In genomic region chr3:197888511-197888910, GRCh38 we compare ENCODE assay signal across 20 cellular contexts.
DNase-seq lines count a peak whose midpoint lies in the region; ATAC-seq and TF ChIP-seq lines count a peak whose summit lies in the region.
"Had no signal": no experiment of that assay in that cellular context is flagged by ENCODE, and none has a peak within 500 bp of the region (broad histone marks: within the 10 kb centered on the region; RNA-seq: fewer than 3 reads in every experiment).

No MANE protein-coding gene starts in this region.

- H3K27me3 Mint-ChIP-seq in MCF 10A (ENCODE audit: insufficient read depth, unreplicated experiment), result no peaks in the 10 kb centered on the region
- no peaks in the 10 kb centered on the region for H3K27me3 Mint-ChIP-seq in natural killer cell treated with Interleukin-12 subunit alpha and Interleukin-12 subunit beta and Interleukin-15 and Interleukin-18, amount 100 ng/mL, for 72 hours
- H3K27me3 Mint-ChIP-seq: CD8-positive, alpha-beta memory T cell had no signal

- TF ChIP-seq CTCF in breast epithelium (IDR thresholded peaks at IDR 0.05) (no peak), MCF 10A (IDR thresholded peaks at IDR 0.05; ENCODE audit: unreplicated experiment) (no peak), mammary epithelial cell (conservative IDR thresholded peaks at IDR 0.05 in 1 of 2, IDR thresholded peaks at IDR 0.05 in 1 of 2; ENCODE audit: extremely low read depth in 1 of 2, insufficient read depth in 1 of 2, low read depth in 1 of 2, low read length in 2 of 2) (no peak), hepatocyte (IDR thresholded peaks at IDR 0.05; ENCODE audit: poor library complexity) (no peak)

- no peak for TF ChIP-seq POLR2A in breast epithelium (IDR thresholded peaks at IDR 0.05)

- 94% methylated on average over 1 of the region's 1 CpG for WGBS in mammary epithelial cell (ENCODE audit: low coverage, missing lambda C conversion rate)
- WGBS in hepatocyte (ENCODE audit: low lambda C conversion rate, missing lambda C conversion rate), result 97% methylated on average over 1 of the region's 1 CpG

- POLR2A ChIA-PET in MCF 10A (lab: Yijun Ruan, JAX), result interaction anchor here (0.7 to 1.1 kb wide), 2 partner anchors 34 to 174 kb away, joined by 3 read pairs; no protein-coding TSS in a partner anchor

- no peak for DNase-seq in breast epithelium (ENCODE audit: low spot score in 2 of 2)
- DNase-seq in MCF 10A (ENCODE audit: unreplicated experiment), result no peak
- peak; percentile 43 for DNase-seq in mammary epithelial cell
- no peak for DNase-seq in hepatocyte (ENCODE audit: low spot score)
- no peak for DNase-seq in activated CD4-positive, alpha-beta T cell treated with anti-CD3 and anti-CD28 coated beads for 1 hour
- DNase-seq in natural killer cell treated with Interleukin-12 subunit alpha and Interleukin-12 subunit beta and Interleukin-15 and Interleukin-18, amount 100 ng/mL, for 72 hours (ENCODE audit: low spot score), result no peak
- DNase-seq in cardiac septum (ENCODE audit: low spot score), result no peak
- DNase-seq: AML-193; C1 segment of cervical spinal cord; CD8-positive, alpha-beta memory T cell; GF-D8; HCEC 1CT; Karpas-422; NCI-H187; NCI-H446; NCI-H526 had no signal

- no peaks in the 10 kb centered on the region for H3K27me3 ChIP-seq in breast epithelium
- H3K27me3 ChIP-seq in mammary epithelial cell (ENCODE audit: insufficient read depth, low read length), result no peaks in the 10 kb centered on the region
- H3K27me3 ChIP-seq in hepatocyte, result no peaks in the 10 kb centered on the region
- H3K27me3 ChIP-seq: SJSA1 had no signal

- in situ Hi-C loops in mammary epithelial cell (cut with MboI; ENCODE audit: low sequenced_read_pairs in 2 of 2), result no loop called here

- no peaks in the 10 kb centered on the region for H3K36me3 ChIP-seq in breast epithelium
- H3K36me3 ChIP-seq in mammary epithelial cell (ENCODE audit: insufficient read depth, low read length), result peaks cover 2% of the 10 kb centered on the region
- no peaks in the 10 kb centered on the region for H3K36me3 ChIP-seq in hepatocyte (replicated peaks; ENCODE audit: insufficient read depth, low read depth)

- BruUV-seq in MCF 10A (replicated peaks; lab: Mats Ljungman, UMichigan), result no TSS peak
- BruUV-seq in mammary epithelial cell (replicated peaks; lab: Mats Ljungman, UMichigan), result no TSS peak

- H3K36me3 Mint-ChIP-seq in MCF 10A (ENCODE audit: insufficient read depth, unreplicated experiment), result peaks cover 14% of the 10 kb centered on the region
- no peaks in the 10 kb centered on the region for H3K36me3 Mint-ChIP-seq in natural killer cell treated with Interleukin-12 subunit alpha and Interleukin-12 subunit beta and Interleukin-15 and Interleukin-18, amount 100 ng/mL, for 72 hours

- H3K4me3 Mint-ChIP-seq in MCF 10A (ENCODE audit: unreplicated experiment), result no peak overlapping the region
- H3K4me3 Mint-ChIP-seq in natural killer cell treated with Interleukin-12 subunit alpha and Interleukin-12 subunit beta and Interleukin-15 and Interleukin-18, amount 100 ng/mL, for 72 hours, result no peak overlapping the region
- H3K4me3 Mint-ChIP-seq: CD8-positive, alpha-beta memory T cell; GM23338 had no signal

- peak overlapping the region; percentile 68 to 83 for H3K27ac ChIP-seq in breast epithelium
- peak overlapping the region; percentile 66 for H3K27ac ChIP-seq in mammary epithelial cell (ENCODE audit: insufficient read depth, low read depth, low read length)
- H3K27ac ChIP-seq in hepatocyte, result peak overlapping the region; percentile 61
- H3K27ac ChIP-seq: SJSA1 had no signal

- H4K20me1 ChIP-seq in mammary epithelial cell (ENCODE audit: insufficient read depth, low read length), result no peaks in the 10 kb centered on the region
- no peaks in the 10 kb centered on the region for H4K20me1 ChIP-seq in hepatocyte (ENCODE audit: insufficient read depth, poor library complexity, severe bottlenecking)

- ATAC-seq in natural killer cell treated with Interleukin-12 subunit alpha and Interleukin-12 subunit beta and Interleukin-15 and Interleukin-18, amount 100 ng/mL, for 72 hours, result no peak
- no peak for ATAC-seq in HG03354 (IDR thresholded peaks at IDR 0.05; ENCODE audit: poor library complexity, severe bottlenecking, unreplicated experiment)
- ATAC-seq: Right ventricle myocardium inferior had no signal

- H3K9ac ChIP-seq in mammary epithelial cell (ENCODE audit: insufficient read depth, low read length), result peak overlapping the region; percentile 55

- no peaks in the 10 kb centered on the region for H3K9me3 Mint-ChIP-seq in MCF 10A (ENCODE audit: unreplicated experiment)
- no peaks in the 10 kb centered on the region for H3K9me3 Mint-ChIP-seq in natural killer cell treated with Interleukin-12 subunit alpha and Interleukin-12 subunit beta and Interleukin-15 and Interleukin-18, amount 100 ng/mL, for 72 hours
- H3K9me3 Mint-ChIP-seq: CD8-positive, alpha-beta memory T cell; GM23338 had no signal

- no peak overlapping the region for H2AFZ ChIP-seq in mammary epithelial cell (ENCODE audit: low read depth, low read length)
- H2AFZ ChIP-seq in hepatocyte, result no peak overlapping the region
- H2AFZ ChIP-seq: GM23338 had no signal

- H3K4me3 ChIP-seq in breast epithelium, result no peak overlapping the region
- no peak overlapping the region for H3K4me3 ChIP-seq in mammary epithelial cell (replicated peaks in 1 of 3; ENCODE audit: insufficient read depth in 1 of 3, low read depth in 2 of 3, low read length in 3 of 3)
- no peak overlapping the region for H3K4me3 ChIP-seq in hepatocyte
- H3K4me3 ChIP-seq: GM23338, SJSA1 had no signal

- dilution Hi-C loops in mammary epithelial cell (cut with HindIII; ENCODE audit: low sequenced_read_pairs), result no loop called here

- peaks cover 8% of the 10 kb centered on the region for H3K4me1 Mint-ChIP-seq in MCF 10A (ENCODE audit: insufficient read depth, unreplicated experiment)
- peaks cover 2 to 15% of the 10 kb centered on the region in 2 donors for H3K4me1 Mint-ChIP-seq in natural killer cell treated with Interleukin-12 subunit alpha and Interleukin-12 subunit beta and Interleukin-15 and Interleukin-18, amount 100 ng/mL, for 72 hours (ENCODE audit: low read depth in 2 of 2)
- H3K4me1 Mint-ChIP-seq: CD8-positive, alpha-beta memory T cell had no signal

- no peaks in the 10 kb centered on the region for H3K9me3 ChIP-seq in breast epithelium
- H3K9me3 ChIP-seq in mammary epithelial cell (replicated peaks; ENCODE audit: insufficient read depth, low read length), result no peaks in the 10 kb centered on the region
- H3K9me3 ChIP-seq in hepatocyte (ENCODE audit: low read depth), result no peaks in the 10 kb centered on the region
- H3K9me3 ChIP-seq: SJSA1 had no signal

- peak overlapping the region; percentile 54 for H3K4me2 ChIP-seq in mammary epithelial cell (ENCODE audit: insufficient read depth, low read depth, low read length)
- no peak overlapping the region for H3K4me2 ChIP-seq in hepatocyte
- H3K4me2 ChIP-seq: GM23338 had no signal

- intact Hi-C loops in breast epithelium (cut with DNase I; ENCODE audit: low total_unique reads), result no loop called here
- intact Hi-C loops in MCF 10A (cut with micrococcal nuclease), result no loop called here
- intact Hi-C loops in mammary epithelial cell (cut with micrococcal nuclease), result no loop called here
- intact Hi-C loops in cardiac septum (cut with DNase I), result no loop called here

- H3K27ac Mint-ChIP-seq in MCF 10A (ENCODE audit: low read depth, unreplicated experiment), result no peak overlapping the region
- H3K27ac Mint-ChIP-seq in natural killer cell treated with Interleukin-12 subunit alpha and Interleukin-12 subunit beta and Interleukin-15 and Interleukin-18, amount 100 ng/mL, for 72 hours, result peak overlapping the region in 1 of 2 donors; percentile 15

- H3K79me2 ChIP-seq in mammary epithelial cell (ENCODE audit: insufficient read depth, low read length), result no peaks in the 10 kb centered on the region
- no peaks in the 10 kb centered on the region for H3K79me2 ChIP-seq in hepatocyte

- H3K4me1 ChIP-seq in breast epithelium (no peaks in the 10 kb centered on the region), mammary epithelial cell (ENCODE audit: insufficient read depth, low read length) (peaks cover 24% of the 10 kb centered on the region), hepatocyte (ENCODE audit: insufficient read depth) (no peaks in the 10 kb centered on the region)
- H3K4me1 ChIP-seq: SJSA1 had no signal

- CTCF ChIA-PET in MCF 10A (lab: Yijun Ruan, JAX), result interaction anchor here (1.1 to 1.4 kb wide), 2 partner anchors 17 to 54 kb away, joined by 4 to 5 read pairs; no protein-coding TSS in a partner anchor
- CTCF ChIA-PET in mammary epithelial cell (lab: Charles Lee; ENCODE audit: low non-redundant PET), result interaction anchor here (0.6 kb wide), 1 partner anchor 859 kb away, joined by 3 read pairs; the partner anchor contains the start of gene MELTF

- no peaks in the 10 kb centered on the region for H3K9me2 ChIP-seq in hepatocyte (replicated peaks; ENCODE audit: insufficient read depth)
